In genomic region chr1:190762325-190762724, GRCh38 we compare ENCODE assay signal across 32 cellular contexts.
"Had no signal": no experiment of that assay in that cellular context is flagged by ENCODE, and none has a peak within 500 bp of the region (broad histone marks: within the 10 kb centered on the region; RNA-seq: fewer than 3 reads in every experiment).

No MANE protein-coding gene starts in this region.

- H3K4me3 ChIP-seq: ascending aorta, cardiac muscle cell, colonic mucosa had no signal

- ATAC-seq: activated CD4-positive, alpha-beta T cell treated with anti-CD3 and anti-CD28 coated beads for 36 hours; activated CD4-positive, CD25-positive, alpha-beta regulatory T cell treated with anti-CD3 and anti-CD28 coated beads, Interleukin-2, amount 50 U/mL, for 24 hours; activated CD8-positive, alpha-beta memory T cell treated with anti-CD3 and anti-CD28 coated beads, Interleukin-2, amount 10 ng/mL, durations not matched to agents 7 days and 5 days; activated CD8-positive, alpha-beta T cell treated with anti-CD3 and anti-CD28 coated beads, Interleukin-2, amount 10 ng/mL, durations not matched to agents 7 days and 5 days; activated naive CD8-positive, alpha-beta T cell treated with anti-CD3 and anti-CD28 coated beads, Interleukin-2, amount 50 U/mL, for 24 hours; WTC11 had no signal

- H3K27me3 ChIP-seq: ascending aorta, cardiac muscle cell, colonic mucosa had no signal

- FAIRE-seq: bronchial epithelial cell had no signal

- H3K36me3 ChIP-seq: ascending aorta, cardiac muscle cell, colonic mucosa, WERI-Rb-1 had no signal

- DNase-seq: activated CD4-positive, alpha-beta memory T cell treated with anti-CD3 and anti-CD28 coated beads, Interleukin-2, amount 10 ng/mL, durations not matched to agents 7 days and 5 days; activated CD4-positive, alpha-beta T cell treated with anti-CD3 and anti-CD28 coated beads for 1 hour; activated CD4-positive, alpha-beta T cell treated with anti-CD3 and anti-CD28 coated beads for 36 hours; activated CD4-positive, alpha-beta T cell treated with anti-CD3 and anti-CD28 coated beads for 48 hours; activated CD4-positive, alpha-beta T cell treated with anti-CD3 and anti-CD28 coated beads, Interleukin-2, amount 10 ng/mL, durations not matched to agents 7 days and 5 days; activated CD4-positive, alpha-beta T cell treated with anti-CD3 and anti-CD28 coated beads, Interleukin-2, amount 50 U/mL, for 48 hours; activated CD4-positive, CD25-positive, alpha-beta regulatory T cell; activated CD8-positive, alpha-beta memory T cell treated with anti-CD3 and anti-CD28 coated beads for 24 hours; activated CD8-positive, alpha-beta memory T cell treated with anti-CD3 and anti-CD28 coated beads, Interleukin-2, amount 10 ng/mL, durations not matched to agents 7 days and 5 days; activated CD8-positive, alpha-beta memory T cell treated with anti-CD3 and anti-CD28 coated beads, Interleukin-2, amount 50 U/mL, for 48 hours; activated CD8-positive, alpha-beta T cell treated with anti-CD3 and anti-CD28 coated beads, Interleukin-2, amount 10 ng/mL, durations not matched to agents 7 days and 5 days; activated effector memory CD4-positive, alpha-beta T cell treated with Interleukin-2 at 50 U/mL for 16 hours; activated gamma-delta T cell; activated naive CD4-positive, alpha-beta T cell treated with anti-CD3 and anti-CD28 coated beads, Interleukin-2, amount 10 ng/mL, durations not matched to agents 7 days and 5 days; activated naive CD4-positive, alpha-beta T cell treated with Interleukin-2 at 50 U/mL for 16 hours; activated naive CD8-positive, alpha-beta T cell treated with anti-CD3 and anti-CD28 coated beads, Interleukin-2, amount 10 ng/mL, durations not matched to agents 7 days and 5 days; activated naive CD8-positive, alpha-beta T cell treated with anti-CD3 and anti-CD28 coated beads, Interleukin-2, amount 50 U/mL, for 24 hours; activated T-cell treated with anti-CD3 and anti-CD28 coated beads, Interleukin-2, amount 50 U/mL, for 24 hours; activated T-cell treated with anti-CD3 and anti-CD28 coated beads, Interleukin-2, amount 50 U/mL, for 48 hours; amygdala; anterior cingulate cortex; caudate nucleus; cerebellar nuclear complex; colonic mucosa; T-helper 2 cell; T-helper 9 cell; WERI-Rb-1 had no signal

- H3K27ac ChIP-seq: ascending aorta, cardiac muscle cell, colonic mucosa, WERI-Rb-1 had no signal

- H3K4me1 ChIP-seq: ascending aorta, colonic mucosa had no signal

- H3K9me3 ChIP-seq: ascending aorta, colonic mucosa had no signal
